ENCODE assay signal across 17 cellular contexts in the genomic region with DNA sequence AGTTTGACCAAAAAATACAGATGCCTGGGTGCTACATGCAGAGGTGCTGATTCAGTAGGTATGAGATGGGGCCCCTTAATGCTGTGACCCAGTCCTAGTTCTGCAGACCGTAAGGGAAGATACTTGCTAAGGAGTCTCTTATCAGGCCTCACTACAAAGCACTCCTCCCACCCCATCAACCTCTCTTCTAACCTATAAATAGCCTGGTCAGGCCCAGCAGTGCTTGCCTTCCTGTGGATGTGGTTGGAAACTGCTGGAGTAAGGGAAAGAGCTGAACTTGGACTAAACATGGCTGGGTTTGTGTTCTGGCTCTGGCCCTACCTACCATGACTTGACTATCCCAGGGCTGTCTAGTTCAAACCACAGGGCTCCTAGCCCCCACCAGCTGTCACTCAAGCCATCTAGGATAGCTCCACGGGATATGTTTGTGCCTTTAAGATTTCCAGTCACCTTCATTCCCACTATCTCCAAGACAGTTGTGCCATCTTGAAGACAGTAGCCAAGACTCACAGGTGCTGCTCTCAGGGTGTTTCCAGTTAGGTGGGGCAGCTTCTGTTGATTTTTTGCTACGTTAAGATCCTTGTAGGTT. TPM values are rescaled to one million over a fixed set of nuclear protein-coding genes. Genes with fewer than 3 reads are reported as not detected.
A peak's percentile ranks its signal among the peaks of the same experiment; 100 is the strongest.
DNase-seq lines count a peak whose midpoint lies in the region; ATAC-seq, FAIRE-seq and TF ChIP-seq lines count a peak whose summit lies in the region.
"Had no signal": no experiment of that assay in that cellular context is flagged by ENCODE, and none has a peak within 500 bp of the region (broad histone marks: within the 10 kb centered on the region; RNA-seq: fewer than 3 reads in every experiment).

No MANE protein-coding gene starts in this region.

- H3K27ac ChIP-seq in endothelial cell of umbilical vein (ENCODE audit: insufficient read depth, low read depth, low read length) (no peak overlapping the region), dorsolateral prefrontal cortex (peak overlapping the region in 2 of 59 donors; percentile 15 to 79)
- H3K27ac ChIP-seq: upper lobe of left lung had no signal

- no peak for TF ChIP-seq POLR2A in endothelial cell of umbilical vein (IDR thresholded peaks at IDR 0.05; ENCODE audit: low read depth, low read length)

- H3K9ac ChIP-seq in endothelial cell of umbilical vein (replicated peaks; ENCODE audit: extremely low read depth, insufficient read depth, low read length): no peak overlapping the region

- CTCF ChIA-PET in endothelial cell of umbilical vein (lab: Charles Lee): interaction anchor here (1.2 to 2.6 kb wide), 4 partner anchors 26 to 87 kb away, joined by 3 to 8 read pairs (median 5); no protein-coding TSS in a partner anchor

- H3K36me3 ChIP-seq in endothelial cell of umbilical vein (ENCODE audit: control insufficient read depth in 2 of 2, extremely low read depth in 1 of 2, insufficient read depth in 2 of 2, low read length in 2 of 2): no peaks in the 10 kb centered on the region
- H3K36me3 ChIP-seq: upper lobe of left lung had no signal

- no peaks in the 10 kb centered on the region for H3K79me2 ChIP-seq in endothelial cell of umbilical vein (ENCODE audit: control insufficient read depth, insufficient read depth, low read length)

- H4K20me1 ChIP-seq in endothelial cell of umbilical vein (replicated peaks; ENCODE audit: control insufficient read depth, extremely low read depth, insufficient read depth, low read length): no peaks in the 10 kb centered on the region

- no peak overlapping the region for H3K4me2 ChIP-seq in endothelial cell of umbilical vein (ENCODE audit: insufficient read depth, low read length)

- no peak for FAIRE-seq in endothelial cell of umbilical vein (lab: Jason Lieb, UNC)
- FAIRE-seq: A204.1, small intestine had no signal

- dilution Hi-C loops in endothelial cell of umbilical vein (cut with MboI; ENCODE audit: extremely low pct_ligation_motif_present, low sequenced_read_pairs): no loop called here

- H3K9me1 ChIP-seq in endothelial cell of umbilical vein (replicated peaks; ENCODE audit: control insufficient read depth, extremely low read depth, insufficient read depth, low read length): no peaks in the 10 kb centered on the region

- TF ChIP-seq CTCF in endothelial cell of umbilical vein (IDR thresholded peaks at IDR 0.05; ENCODE audit: extremely low read depth in 1 of 2, insufficient read depth in 1 of 2, low read depth in 1 of 2, low read length in 2 of 2): no peak
- no peak for TF ChIP-seq CTCF in dorsolateral prefrontal cortex (IDR thresholded peaks at IDR 0.05 in 54 of 56, conservative IDR thresholded peaks at IDR 0.05 in 2 of 56; ENCODE audit: low read depth in 1 of 56, partially characterized antibody in 56 of 56)

- intact Hi-C loops in Right ventricle myocardium inferior (cut with DNase I) (no loop called here), cardiac septum (cut with DNase I) (loop anchor here (2.0 kb wide), 1 partner anchor 45 kb away; no protein-coding TSS in a partner anchor), endothelial cell of umbilical vein (cut with micrococcal nuclease) (no loop called here), dorsolateral prefrontal cortex (cut with DNase I) (loop anchor here in 1 of 2 donors (2.0 kb wide), 1 partner anchor 45 kb away; no protein-coding TSS in a partner anchor)

- BruUV-seq in endothelial cell of umbilical vein (replicated peaks; lab: Mats Ljungman, UMichigan): no TSS peak

- ATAC-seq in Right ventricle myocardium inferior (peak; percentile 61), GM18909 (IDR thresholded peaks at IDR 0.05; ENCODE audit: poor library complexity, unreplicated experiment) (no peak)
- ATAC-seq: activated naive CD8-positive, alpha-beta T cell treated with anti-CD3 and anti-CD28 coated beads, Interleukin-2, amount 50 U/mL, for 24 hours; activated T-helper 17 cell treated with anti-CD3 and anti-CD28 coated beads, Interleukin-2, amount 50 U/mL, for 72 hours; WTC11 had no signal

- no peak overlapping the region for H2AFZ ChIP-seq in endothelial cell of umbilical vein (ENCODE audit: low read depth, low read length)

- DNase-seq in Right ventricle myocardium inferior (ENCODE audit: missing footprints) (no peak), cardiac septum (ENCODE audit: low spot score) (no peak), endothelial cell of umbilical vein (ENCODE audit: low read depth, low spot score) (peak; percentile 53), myocyte (ENCODE audit: low read depth) (peak; percentile 81), dorsolateral prefrontal cortex (no peak), NCI-H1092 (lab: John Stamatoyannopoulos, UW) (no peak)
- DNase-seq in stimulated activated naive CD4-positive, alpha-beta T cell (lab: John Stamatoyannopoulos, UW): no peak
- DNase-seq: activated naive CD8-positive, alpha-beta T cell treated with anti-CD3 and anti-CD28 coated beads, Interleukin-2, amount 50 U/mL, for 24 hours; CD4-positive, alpha-beta T cell; islet precursor cell; nucleus accumbens; small intestine; upper lobe of left lung had no signal

- peaks cover 22% of the 10 kb centered on the region for H3K4me1 ChIP-seq in endothelial cell of umbilical vein (ENCODE audit: control insufficient read depth, extremely low read depth, insufficient read depth, low read length)

- POLR2A ChIA-PET in endothelial cell of umbilical vein (lab: Charles Lee): no interaction called here

- no peaks in the 10 kb centered on the region for H3K27me3 ChIP-seq in endothelial cell of umbilical vein (ENCODE audit: control insufficient read depth in 2 of 2, insufficient read depth in 2 of 2, low read length in 2 of 2)
- no peaks in the 10 kb centered on the region for H3K27me3 ChIP-seq in dorsolateral prefrontal cortex
- H3K27me3 ChIP-seq: upper lobe of left lung had no signal

- H3K4me3 ChIP-seq in endothelial cell of umbilical vein (replicated peaks in 1 of 3; ENCODE audit: insufficient read depth in 1 of 3, low read depth in 1 of 3, low read length in 3 of 3): no peak overlapping the region
- no peak overlapping the region for H3K4me3 ChIP-seq in dorsolateral prefrontal cortex
- H3K4me3 ChIP-seq: upper lobe of left lung had no signal

- H3K9me3 ChIP-seq in endothelial cell of umbilical vein (replicated peaks; ENCODE audit: control insufficient read depth, insufficient read depth, low read length): no peaks in the 10 kb centered on the region
- H3K9me3 ChIP-seq: upper lobe of left lung had no signal

TF ChIP-seq in endothelial cell of umbilical vein, 7 proteins besides CTCF, POLR2A, EP300 and RAD21:
- TF ChIP-seq JUN (IDR thresholded peaks at IDR 0.05; ENCODE audit: borderline replicate concordance, insufficient read depth, insufficient read length, low read depth) (no peak), GATA2 (IDR thresholded peaks at IDR 0.05; ENCODE audit: insufficient read depth, insufficient read length, low read depth, low read length) (no peak), EZH2 (IDR thresholded peaks at IDR 0.05; ENCODE audit: borderline replicate concordance, low read depth, low read length, severe bottlenecking) (no peak), MYC (IDR thresholded peaks at IDR 0.05; ENCODE audit: low read depth, low read length) (no peak), FOS (IDR thresholded peaks at IDR 0.05; ENCODE audit: borderline replicate concordance, insufficient read depth, low read length) (no peak)
- TF ChIP-seq, protein P1, sequence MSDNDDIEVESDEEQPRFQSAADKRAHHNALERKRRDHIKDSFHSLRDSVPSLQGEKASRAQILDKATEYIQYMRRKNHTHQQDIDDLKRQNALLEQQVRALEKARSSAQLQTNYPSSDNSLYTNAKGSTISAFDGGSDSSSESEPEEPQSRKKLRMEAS (IDR thresholded peaks at IDR 0.05; ENCODE audit: insufficient read depth, insufficient read length): no peak

RNA-seq across cellular contexts. Expression of gene DKK3, which starts 9.5 kb away (rescaled TPM):
- total RNA-seq in Right ventricle myocardium inferior (515 TPM), cardiac septum (980 TPM), endothelial cell of umbilical vein (131 and 165 TPM in 2 replicates), myocyte (234 and 270 TPM in 2 replicates), dorsolateral prefrontal cortex (1,000 to 10,000 TPM in 9 of 120 experiments, 100 to 1,000 TPM in 111; 391 to 1,132 (median 804) TPM)
- 335 and 365 TPM in 2 replicates for polyA plus RNA-seq in endothelial cell of umbilical vein
- polyA plus RNA-seq in endothelial cell of umbilical vein (2011; cell fraction: cytosol; rRNA removed): 311 and 362 TPM in 2 replicates
- polyA plus RNA-seq in endothelial cell of umbilical vein (2011; cell fraction: nucleus; rRNA removed): 162 and 176 TPM in 2 replicates
- 151 and 203 TPM in 2 replicates for polyA plus RNA-seq in endothelial cell of umbilical vein (2012)
- polyA minus RNA-seq in endothelial cell of umbilical vein: 287 and 327 TPM in 2 replicates
- polyA minus RNA-seq in endothelial cell of umbilical vein (2011; cell fraction: cytosol; rRNA and poly(A)+ RNA removed): not detected
- polyA minus RNA-seq in endothelial cell of umbilical vein (2011; cell fraction: nucleus; rRNA and poly(A)+ RNA removed): 67.8 and 100 TPM in 2 replicates
- polyA plus RNA-seq in myocyte (2012): 665 TPM
- total RNA-seq: activated T-helper 17 cell treated with anti-CD3 and anti-CD28 coated beads, Interleukin-2, amount 50 U/mL, for 72 hours had no signal

Comparison
In these comparisons a context has a peak if more than half of its experiments do, and no peak if none do; other contexts are left out.
1. DNase-seq: peak in endothelial cell of umbilical vein (single experiment) and myocyte (single experiment); none in Right ventricle myocardium inferior (single experiment), cardiac septum (single experiment), dorsolateral prefrontal cortex (0 of 10), NCI-H1092 (single experiment) and stimulated activated naive CD4-positive, alpha-beta T cell (0 of 6).